6 cellular contexts compared by ENCODE assay signal in genomic region chr16:58137581-58137980, GRCh38.
"Had no signal": no experiment of that assay in that cellular context is flagged by ENCODE, and none has a peak within 500 bp of the region (broad histone marks: within the 10 kb centered on the region; RNA-seq: fewer than 3 reads in every experiment).

No MANE protein-coding gene starts in this region.

- DNase-seq: GM23248, GOT3, H7, HFFc6, KG1 had no signal

- H3K4me3 ChIP-seq: GM23248 had no signal

- H3K27ac ChIP-seq: GM23248, HL-60 had no signal

- H2AFZ ChIP-seq: GM23248 had no signal

- H3K9ac ChIP-seq: GM23248 had no signal
